In genomic region chrX:47012131-47012530, GRCh38 we compare ENCODE assay signal across 31 cellular contexts.
"Had no signal": no experiment of that assay in that cellular context is flagged by ENCODE, and none has a peak within 500 bp of the region (broad histone marks: within the 10 kb centered on the region; RNA-seq: fewer than 3 reads in every experiment).

No MANE protein-coding gene starts in this region.

- H3K9me3 ChIP-seq: adrenal gland, ascending aorta, body of pancreas had no signal

- H3K4me3 ChIP-seq: adrenal gland, ascending aorta, body of pancreas, breast epithelium, cardiac muscle cell had no signal

- FAIRE-seq: bronchial epithelial cell had no signal

- H3K4me1 ChIP-seq: adrenal gland, ascending aorta, body of pancreas, breast epithelium had no signal

- H3K27me3 ChIP-seq: adrenal gland, ascending aorta, body of pancreas, brain microvascular endothelial cell, cardiac muscle cell had no signal

- H3K27ac ChIP-seq: adrenal gland, ascending aorta, body of pancreas, brain microvascular endothelial cell, breast epithelium, cardiac muscle cell had no signal

- H3K36me3 ChIP-seq: adrenal gland, ascending aorta, brain microvascular endothelial cell, breast epithelium, cardiac muscle cell had no signal

- DNase-seq: activated effector memory CD4-positive, alpha-beta T cell treated with anti-CD3 and anti-CD28 coated beads, Interleukin-2, amount 50 U/mL, for 16 hours; activated effector memory CD4-positive, alpha-beta T cell treated with Interleukin-2 at 50 U/mL for 16 hours; activated gamma-delta T cell; activated gamma-delta T cell treated with Interleukin-2 at 50 U/mL for 16 hours; activated naive CD4-positive, alpha-beta T cell; activated naive CD4-positive, alpha-beta T cell treated with anti-CD3 and anti-CD28 coated beads for 36 hours; activated naive CD4-positive, alpha-beta T cell treated with anti-CD3 and anti-CD28 coated beads, Interleukin-2, amount 10 ng/mL, durations not matched to agents 7 days and 5 days; activated naive CD4-positive, alpha-beta T cell treated with anti-CD3 and anti-CD28 coated beads, Interleukin-2, amount 50 U/mL, for 16 hours; activated naive CD4-positive, alpha-beta T cell treated with Interleukin-2 at 50 U/mL for 16 hours; activated naive CD8-positive, alpha-beta T cell treated with anti-CD3 and anti-CD28 coated beads for 36 hours; activated naive CD8-positive, alpha-beta T cell treated with anti-CD3 and anti-CD28 coated beads, Interleukin-2, amount 10 ng/mL, durations not matched to agents 7 days and 5 days; activated naive CD8-positive, alpha-beta T cell treated with anti-CD3 and anti-CD28 coated beads, Interleukin-2, amount 50 U/mL, for 24 hours; activated T-cell treated with anti-CD3 and anti-CD28 coated beads, Interleukin-2, amount 50 U/mL, for 1 hour; activated T-cell treated with anti-CD3 and anti-CD28 coated beads, Interleukin-2, amount 50 U/mL, for 24 hours; activated T-cell treated with anti-CD3 and anti-CD28 coated beads, Interleukin-2, amount 50 U/mL, for 4 hours; activated T-cell treated with anti-CD3 and anti-CD28 coated beads, Interleukin-2, amount 50 U/mL, for 48 hours; activated T-cell treated with anti-CD3 and anti-CD28 coated beads, Interleukin-2, amount 50 U/mL, for 72 hours; adrenal gland; amniotic stem cell; amygdala; anterior cingulate cortex; aorta; body of pancreas; brain microvascular endothelial cell; caudate nucleus; central memory CD4-positive, alpha-beta T cell; cerebellar nuclear complex had no signal
